Comparison of ENCODE assay signal across 7 cellular contexts in genomic region chr17:49779730-49780220, GRCh38. TPM values are rescaled to one million over a fixed set of nuclear protein-coding genes. Genes with fewer than 3 reads are reported as not detected.
DNase-seq lines count a peak whose midpoint lies in the region; ATAC-seq and TF ChIP-seq lines count a peak whose summit lies in the region.

No MANE protein-coding gene starts in this region.

- H3K9ac ChIP-seq in muscle layer of colon (ENCODE audit: low read length), result no peak overlapping the region

- no peak overlapping the region for H3K4me3 ChIP-seq in HEK293 (ENCODE audit: low read depth, low read length)
- no peak overlapping the region for H3K4me3 ChIP-seq in PC-9
- H3K4me3 ChIP-seq in muscle layer of colon (ENCODE audit: low read depth in 1 of 2, low read length in 2 of 2), result no peak overlapping the region

- no peaks in the 10 kb centered on the region for H4K20me1 ChIP-seq in PC-9 (ENCODE audit: insufficient read depth)

- H3K79me2 ChIP-seq in PC-9 (ENCODE audit: low read depth), result no peaks in the 10 kb centered on the region

- BruUV-seq in PC-9 (replicated peaks; lab: Mats Ljungman, UMichigan), result no TSS peak

- no peak overlapping the region for H3K4me2 ChIP-seq in PC-9

- H3K4me1 ChIP-seq in HEK293 (ENCODE audit: control insufficient read depth, insufficient read depth, low read length) (no peaks in the 10 kb centered on the region), PC-9 (replicated peaks; ENCODE audit: insufficient read depth) (no peaks in the 10 kb centered on the region), muscle layer of colon (ENCODE audit: insufficient read depth, low read length) (peaks cover 73% of the 10 kb centered on the region)

- H3K27me3 ChIP-seq in PC-9 (ENCODE audit: insufficient read depth, low read depth) (peaks cover 18% of the 10 kb centered on the region; the same call in 1 of the 2 replicates), muscle layer of colon (ENCODE audit: control insufficient read depth in 1 of 2, insufficient read depth in 2 of 2, low read length in 2 of 2) (no peaks in the 10 kb centered on the region)

- no peak for ATAC-seq in HG02938 (IDR thresholded peaks at IDR 0.05; ENCODE audit: unreplicated experiment)
- no peak for ATAC-seq in GM21515 (IDR thresholded peaks at IDR 0.05; ENCODE audit: unreplicated experiment)

- H2AFZ ChIP-seq in PC-9, result no peak overlapping the region

- TF ChIP-seq CTCF in HEK293 (tag by site-specific recombination; IDR thresholded peaks at IDR 0.05), result peak; percentile 67
- peak; percentile 68 for TF ChIP-seq CTCF in PC-9 (conservative IDR thresholded peaks at IDR 0.05)

- H3K9me2 ChIP-seq in PC-9 (ENCODE audit: insufficient read depth), result no peaks in the 10 kb centered on the region

- DNase-seq in DMS114 treated with DMSO at 0.1 percent for 48 hours (lab: John Stamatoyannopoulos, UW; ENCODE audit: unreplicated experiment) (peak; percentile 32), PC-9 (peak; percentile 6 to 55), dermis blood vessel endothelial cell (peak; percentile 88)

- H3K27ac ChIP-seq in HEK293 (ENCODE audit: extremely low read depth, low read depth, low read length) (no peak overlapping the region), PC-9 (no peak overlapping the region), muscle layer of colon (ENCODE audit: low read depth, low read length) (peak overlapping the region; percentile 36)

- POLR2A ChIA-PET in HEK293 (lab: Yijun Ruan, JAX) (interaction anchor here (0.8 to 0.9 kb wide), 2 partner anchors 8 to 16 kb away, joined by 4 to 5 read pairs; partner anchors contain the start of genes FAM117A and KAT7), PC-9 (lab: Charles Lee; ENCODE audit: unreplicated experiment) (no interaction called here)

- H3K36me3 ChIP-seq in HEK293 (ENCODE audit: control insufficient read depth in 2 of 2, insufficient read depth in 1 of 2, low read length in 2 of 2) (no peaks in the 10 kb centered on the region), PC-9 (ENCODE audit: low read depth) (no peaks in the 10 kb centered on the region), muscle layer of colon (ENCODE audit: insufficient read depth, low read length) (no peaks in the 10 kb centered on the region)

- CTCF ChIA-PET in HEK293 (lab: Yijun Ruan, JAX) (interaction anchor here (0.7 to 3.0 kb wide), 6 partner anchors 8 to 223 kb away, joined by 3 to 11 read pairs (median 3); partner anchors contain the start of genes KAT7 and SLC35B1), PC-9 (lab: Charles Lee) (no interaction called here)

- no peaks in the 10 kb centered on the region; the same call in 1 of the 2 replicates for H3F3A ChIP-seq in PC-9 (ENCODE audit: insufficient read depth, low read depth)

- intact Hi-C loops in PC-9 (cut with micrococcal nuclease; ENCODE audit: unreplicated experiment), result loop anchor here (10.0 kb wide), 1 partner anchor 205 kb away; the partner anchor contains the start of gene NXPH3

- H3K9me3 ChIP-seq in HEK293 (ENCODE audit: control insufficient read depth, insufficient read depth, low read depth, low read length) (no peaks in the 10 kb centered on the region), PC-9 (ENCODE audit: insufficient read depth, low read depth) (no peaks in the 10 kb centered on the region), muscle layer of colon (ENCODE audit: low read length) (no peaks in the 10 kb centered on the region)

TF ChIP-seq in HEK293, 187 proteins besides CTCF, POLR2A, EP300 and RAD21:
- TF ChIP-seq ZNF654 (tag by site-specific recombination; IDR thresholded peaks at IDR 0.05; ENCODE audit: low read depth), result peak; percentile 54
- TF ChIP-seq ZNF2 (tag by site-specific recombination; IDR thresholded peaks at IDR 0.05), result no peak

RNA-seq across cellular contexts. Expression of gene KAT7, which starts 8.7 kb away (rescaled TPM):
- total RNA-seq in PC-9 (2021) (41.6 and 57.0 TPM in 2 replicates), dermis blood vessel endothelial cell (88.0 and 133 TPM in 2 replicates)

RNA-seq across cellular contexts. Expression of gene FAM117A, which starts 15.8 kb away (rescaled TPM):
- 12.7 and 15.0 TPM in 2 replicates for total RNA-seq in PC-9 (2021)
- 15.5 and 25.4 TPM in 2 replicates for total RNA-seq in dermis blood vessel endothelial cell

Comparison
In these comparisons a context has a peak if more than half of its experiments do, and no peak if none do; other contexts are left out.
1. DNase-seq: peak in every context shown above with its lines; median percentile 88 in dermis blood vessel endothelial cell; 32 in DMS114 treated with DMSO at 0.1 percent for 48 hours; 30 in PC-9.